In genomic region chr6:31619805-31620585, GRCh38 we compare ENCODE assay signal across 8 cellular contexts. TPM values are rescaled to one million over a fixed set of nuclear protein-coding genes. Genes with fewer than 3 reads are reported as not detected.
DNase-seq lines count a peak whose midpoint lies in the region; ATAC-seq and TF ChIP-seq lines count a peak whose summit lies in the region.

No MANE protein-coding gene starts in this region.

- peak; percentile 99 for DNase-seq in NCI-H2029 (lab: John Stamatoyannopoulos, UW)
- peak; percentile 94 for DNase-seq in T-helper 9 cell
- peak; percentile 97 for DNase-seq in astrocyte of the cerebellum (ENCODE audit: low read depth)
- peak; percentile 98 for DNase-seq in hepatic stellate cell (ENCODE audit: low spot score)
- DNase-seq in putamen (ENCODE audit: low spot score) = peak; percentile 99
- peak; percentile 98 to 100 for DNase-seq in vagina (ENCODE audit: extremely low spot score in 2 of 2)

- H3K9me3 ChIP-seq in vagina = no peaks in the 10 kb centered on the region

- H3K4me3 ChIP-seq in astrocyte of the cerebellum (ENCODE audit: low read depth, low read length) = peak overlapping the region; percentile 96
- H3K4me3 ChIP-seq in vagina = peak overlapping the region; percentile 51 to 55

- peak overlapping the region; percentile 95 for H3K27ac ChIP-seq in vagina

- intact Hi-C loops in vagina (cut with DNase I) = no loop called here

- peaks cover 0 to 18% of the 10 kb centered on the region in 2 donors for H3K36me3 ChIP-seq in vagina

- TF ChIP-seq POLR2A in vagina (IDR thresholded peaks at IDR 0.05) = peak; percentile 83 to 90

- TF ChIP-seq CTCF in astrocyte of the cerebellum (IDR thresholded peaks at IDR 0.05; ENCODE audit: low read depth, low read length, missing control alignments) = no peak
- TF ChIP-seq CTCF in vagina (IDR thresholded peaks at IDR 0.05) = no peak

- peaks cover 18% of the 10 kb centered on the region for H3K4me1 ChIP-seq in vagina

- peak; percentile 60 for ATAC-seq in GM18508 (IDR thresholded peaks at IDR 0.05; ENCODE audit: insufficient read depth, unreplicated experiment)
- ATAC-seq in HG02981 (IDR thresholded peaks at IDR 0.05; ENCODE audit: unreplicated experiment) = peak; percentile 79

- in situ Hi-C loops in astrocyte of the cerebellum (cut with HindIII; ENCODE audit: low sequenced_read_pairs) = loop anchor here (5.0 kb wide), 1 partner anchor 78 kb away; the partner anchor contains the start of gene DDX39B

- no peaks in the 10 kb centered on the region for H3K27me3 ChIP-seq in vagina

RNA-seq across cellular contexts. Expression of gene PRRC2A, which starts 0.5 kb away (rescaled TPM):
- 74.6 TPM for total RNA-seq in vagina

RNA-seq across cellular contexts. Expression of gene AIF1, which starts 5.0 kb away (rescaled TPM):
- total RNA-seq in vagina = 25.0 TPM

RNA-seq across cellular contexts. Expression of gene NCR3, which starts 27.2 kb away (rescaled TPM):
- total RNA-seq in vagina = not detected

RNA-seq across cellular contexts. Expression of gene BAG6, which starts 32.5 kb away (rescaled TPM):
- 139 TPM for total RNA-seq in vagina

RNA-seq across cellular contexts. Expression of gene LST1, which starts 33.9 kb away (rescaled TPM):
- total RNA-seq in vagina = not detected

Comparison
In these comparisons a context has a peak if more than half of its experiments do, and no peak if none do; other contexts are left out.
1. Peak in every context shown above with its lines: DNase-seq, ATAC-seq, H3K4me3 ChIP-seq and H3K27ac ChIP-seq.